ENCODE assay signal across 1 cellular context in the genomic region with DNA sequence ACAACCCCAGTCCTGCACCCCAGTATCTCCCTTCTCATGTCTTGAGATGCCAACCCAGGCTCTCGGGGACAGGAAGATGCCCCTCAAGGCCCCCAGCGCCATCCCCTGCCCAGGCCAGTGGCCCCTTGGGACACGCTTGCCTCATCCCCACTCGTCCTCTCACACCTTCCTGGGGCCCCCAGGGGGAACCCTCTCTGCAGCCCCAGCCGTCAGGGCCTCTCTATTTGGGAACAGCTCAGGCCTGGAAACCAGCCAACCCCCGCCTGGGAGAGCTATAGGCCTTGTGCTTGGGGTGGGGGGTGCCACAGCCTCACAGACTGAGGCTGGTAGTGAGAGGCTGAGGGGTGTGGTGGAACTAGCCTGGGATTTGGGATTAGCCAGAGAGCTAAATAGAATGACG.
TF ChIP-seq lines count a peak whose summit lies in the region.

No MANE protein-coding gene starts in this region.

TF ChIP-seq in K562, 482 proteins besides CTCF, POLR2A, EP300 and RAD21:
- TF ChIP-seq SP1 (CRISPR knock-in tag; IDR thresholded peaks at IDR 0.05) = no peak
- peak; percentile 9; the same call in 1 of the 2 replicates for TF ChIP-seq NFIC (IDR thresholded peaks at IDR 0.05)
